31 cellular contexts compared by ENCODE assay signal in genomic region chr14:55313480-55313879, GRCh38. TPM values are rescaled to one million over a fixed set of nuclear protein-coding genes. Genes with fewer than 3 reads are reported as not detected.
DNase-seq lines count a peak whose midpoint lies in the region; ATAC-seq and TF ChIP-seq lines count a peak whose summit lies in the region.
"Had no signal": no experiment of that assay in that cellular context is flagged by ENCODE, and none has a peak within 500 bp of the region (broad histone marks: within the 10 kb centered on the region; RNA-seq: fewer than 3 reads in every experiment).

No MANE protein-coding gene starts in this region.

- H4K20me1 ChIP-seq in Karpas-422 (ENCODE audit: insufficient read depth, low read depth, low read length) = no peaks in the 10 kb centered on the region

- intact Hi-C loops in activated CD8-positive, alpha-beta T cell treated with anti-CD3 and anti-CD28 coated beads for 36 hours (cut with micrococcal nuclease) = no loop called here
- intact Hi-C loops in Caco-2 (cut with micrococcal nuclease; ENCODE audit: unreplicated experiment) = no loop called here

- H3K79me2 ChIP-seq in Karpas-422 (ENCODE audit: low read length) = peaks cover 95% of the 10 kb centered on the region

- H3K4me3 Mint-ChIP-seq in activated CD8-positive, alpha-beta T cell treated with anti-CD3 and anti-CD28 coated beads for 36 hours = no peak overlapping the region
- H3K4me3 Mint-ChIP-seq in activated CD8-positive, alpha-beta T cell treated with anti-CD3 and anti-CD28 coated beads, Interleukin-2, amount 10 ng/mL, durations not matched to agents 7 days and 5 days = no peak overlapping the region
- H3K4me3 Mint-ChIP-seq in Caco-2 (ENCODE audit: unreplicated experiment) (no peak overlapping the region), immature natural killer cell (no peak overlapping the region)
- H3K4me3 Mint-ChIP-seq: activated B cell treated with CpG ODN at 0.5 μM for 24 hours, GM23338 had no signal

- H3K9me3 ChIP-seq in Caco-2 = peaks cover 32% of the 10 kb centered on the region
- H3K9me3 ChIP-seq in Karpas-422 (ENCODE audit: low read length) = peaks cover 24% of the 10 kb centered on the region
- H3K9me3 ChIP-seq: neutrophil, thyroid gland had no signal

- H2AFZ ChIP-seq in Karpas-422 (ENCODE audit: low read length) = no peak overlapping the region
- H2AFZ ChIP-seq: GM23338, PC-9 had no signal

- no peak overlapping the region for H3K4me2 ChIP-seq in Karpas-422 (ENCODE audit: low read depth, low read length, poor library complexity, severe bottlenecking)
- H3K4me2 ChIP-seq: GM23338, PC-9 had no signal

- no peaks in the 10 kb centered on the region for H3K36me3 ChIP-seq in Caco-2 (ENCODE audit: control insufficient read depth, insufficient read depth, low read length)
- H3K36me3 ChIP-seq in Karpas-422 (ENCODE audit: insufficient read depth, low read length) = peaks cover 74% of the 10 kb centered on the region
- H3K36me3 ChIP-seq: adrenal gland, thyroid gland had no signal

- H3K4me3 ChIP-seq in Caco-2 (ENCODE audit: low read depth, low read length) (no peak overlapping the region), Karpas-422 (ENCODE audit: low read length) (no peak overlapping the region)
- H3K4me3 ChIP-seq: adrenal gland, esophagus muscularis mucosa, GM23338, left ventricle myocardium inferior, PC-9, right atrium auricular region, SK-N-MC, thyroid gland, vagina had no signal

- peaks cover 55% of the 10 kb centered on the region for H3K36me3 Mint-ChIP-seq in activated CD8-positive, alpha-beta T cell treated with anti-CD3 and anti-CD28 coated beads for 36 hours (ENCODE audit: low read depth)
- peaks cover 64% of the 10 kb centered on the region for H3K36me3 Mint-ChIP-seq in activated CD8-positive, alpha-beta T cell treated with anti-CD3 and anti-CD28 coated beads, Interleukin-2, amount 10 ng/mL, durations not matched to agents 7 days and 5 days (ENCODE audit: low read depth)
- H3K36me3 Mint-ChIP-seq in Caco-2 (ENCODE audit: insufficient read depth, unreplicated experiment) (peaks cover 59% of the 10 kb centered on the region), immature natural killer cell (peaks cover 21 to 24% (median 23%) of the 10 kb centered on the region in 3 donors)

- H3K4me1 Mint-ChIP-seq in activated CD8-positive, alpha-beta T cell treated with anti-CD3 and anti-CD28 coated beads for 36 hours (ENCODE audit: low read depth) = peaks cover 16% of the 10 kb centered on the region
- H3K4me1 Mint-ChIP-seq in activated CD8-positive, alpha-beta T cell treated with anti-CD3 and anti-CD28 coated beads, Interleukin-2, amount 10 ng/mL, durations not matched to agents 7 days and 5 days (ENCODE audit: low read depth) = peaks cover 2% of the 10 kb centered on the region
- H3K4me1 Mint-ChIP-seq in Caco-2 (ENCODE audit: low read depth, unreplicated experiment) (peaks cover 29% of the 10 kb centered on the region), immature natural killer cell (peaks cover 26 to 55% of the 10 kb centered on the region in 2 donors)
- H3K4me1 Mint-ChIP-seq: GM23338 had no signal

- no peaks in the 10 kb centered on the region for H3K27me3 Mint-ChIP-seq in activated CD8-positive, alpha-beta T cell treated with anti-CD3 and anti-CD28 coated beads for 36 hours
- no peaks in the 10 kb centered on the region for H3K27me3 Mint-ChIP-seq in activated CD8-positive, alpha-beta T cell treated with anti-CD3 and anti-CD28 coated beads, Interleukin-2, amount 10 ng/mL, durations not matched to agents 7 days and 5 days (ENCODE audit: low read depth)
- no peaks in the 10 kb centered on the region for H3K27me3 Mint-ChIP-seq in Caco-2 (ENCODE audit: insufficient read depth, unreplicated experiment)
- peaks cover 0 to 2% (median 1%) of the 10 kb centered on the region in 3 donors for H3K27me3 Mint-ChIP-seq in immature natural killer cell (ENCODE audit: low read depth in 3 of 3)
- H3K27me3 Mint-ChIP-seq: activated B cell treated with CpG ODN at 0.5 μM for 24 hours had no signal

- CTCF ChIA-PET in activated CD8-positive, alpha-beta T cell treated with anti-CD3 and anti-CD28 coated beads for 36 hours (lab: Charles Lee) = no interaction called here
- CTCF ChIA-PET in activated CD8-positive, alpha-beta T cell treated with anti-CD3 and anti-CD28 coated beads, Interleukin-2, amount 10 ng/mL, durations not matched to agents 7 days and 5 days (lab: Charles Lee) = interaction anchor here (2.2 kb wide), 1 partner anchor 20 kb away, joined by 9 read pairs; no protein-coding TSS in a partner anchor
- CTCF ChIA-PET in Caco-2 (lab: Charles Lee) = no interaction called here

- H3K27me3 ChIP-seq in Caco-2 (replicated peaks; ENCODE audit: control insufficient read depth, insufficient read depth, low read length) (no peaks in the 10 kb centered on the region), Karpas-422 (ENCODE audit: low read length) (no peaks in the 10 kb centered on the region)
- H3K27me3 ChIP-seq: adrenal gland, esophagus muscularis mucosa, foreskin keratinocyte, neutrophil, right atrium auricular region, thyroid gland, vagina had no signal

- peak; percentile 32 for DNase-seq in activated CD8-positive, alpha-beta T cell treated with anti-CD3 and anti-CD28 coated beads for 36 hours
- no peak for DNase-seq in activated CD8-positive, alpha-beta T cell treated with anti-CD3 and anti-CD28 coated beads, Interleukin-2, amount 10 ng/mL, durations not matched to agents 7 days and 5 days
- DNase-seq in Caco-2 (no peak), Karpas-422 (peak; percentile 50), immature natural killer cell (no peak), ACHN (no peak)
- DNase-seq: activated B cell treated with CpG ODN at 0.5 μM for 24 hours; adrenal gland; central memory CD4-positive, alpha-beta T cell; cortex of kidney; foreskin keratinocyte; head of caudate nucleus; islet precursor cell; left ventricle myocardium inferior; NCI-H1417 treated with DMSO at 0.1 percent for 48 hours; NCI-H2029 treated with DMSO at 0.1 percent for 48 hours; NCI-H526; PC-9; posterior cingulate gyrus; small intestine; stimulated activated CD8-positive, alpha-beta memory T cell treated with anti-CD3 and anti-CD28 coated beads, Interleukin-4, amount 100 ng/mL, for 48 hours; T-helper 1 cell; thyroid gland had no signal

- no peak overlapping the region for H3K27ac Mint-ChIP-seq in activated CD8-positive, alpha-beta T cell treated with anti-CD3 and anti-CD28 coated beads for 36 hours
- no peak overlapping the region for H3K27ac Mint-ChIP-seq in activated CD8-positive, alpha-beta T cell treated with anti-CD3 and anti-CD28 coated beads, Interleukin-2, amount 10 ng/mL, durations not matched to agents 7 days and 5 days
- H3K27ac Mint-ChIP-seq in Caco-2 (ENCODE audit: unreplicated experiment) (peak overlapping the region; percentile 11), immature natural killer cell (peak overlapping the region in 5 of 6 donors; percentile 24 to 78 (median 37))
- H3K27ac Mint-ChIP-seq: activated B cell treated with CpG ODN at 0.5 μM for 24 hours, GM23338 had no signal

- no peak overlapping the region for H3K27ac ChIP-seq in Karpas-422 (ENCODE audit: low read length)
- H3K27ac ChIP-seq: adrenal gland, esophagus muscularis mucosa, foreskin keratinocyte, left ventricle myocardium inferior, neutrophil, PC-9, right atrium auricular region, SK-N-MC, thyroid gland, vagina had no signal

- H3K4me1 ChIP-seq in Caco-2 (peaks cover 38% of the 10 kb centered on the region), Karpas-422 (ENCODE audit: low read length) (peaks cover 24% of the 10 kb centered on the region)
- H3K4me1 ChIP-seq: foreskin keratinocyte had no signal

- POLR2A ChIA-PET in activated CD8-positive, alpha-beta T cell treated with anti-CD3 and anti-CD28 coated beads for 36 hours (lab: Charles Lee) = no interaction called here
- POLR2A ChIA-PET in activated CD8-positive, alpha-beta T cell treated with anti-CD3 and anti-CD28 coated beads, Interleukin-2, amount 10 ng/mL, durations not matched to agents 7 days and 5 days (lab: Charles Lee) = no interaction called here
- POLR2A ChIA-PET in Caco-2 (lab: Charles Lee) = no interaction called here

- no peak overlapping the region for H3K9ac ChIP-seq in Karpas-422 (ENCODE audit: low read length)

- in situ Hi-C loops in ACHN (cut with HindIII; ENCODE audit: low pct_ligation_motif_present, low pct_unique_long_range_greater_than_20kb, low sequenced_read_pairs) = no loop called here

- no peaks in the 10 kb centered on the region; the same call in 1 of the 2 replicates for H3K9me2 ChIP-seq in Karpas-422 (replicated peaks; ENCODE audit: insufficient read depth, low read length)

- H3K9me3 Mint-ChIP-seq in activated CD8-positive, alpha-beta T cell treated with anti-CD3 and anti-CD28 coated beads for 36 hours = peaks cover 27% of the 10 kb centered on the region
- peaks cover 17% of the 10 kb centered on the region for H3K9me3 Mint-ChIP-seq in activated CD8-positive, alpha-beta T cell treated with anti-CD3 and anti-CD28 coated beads, Interleukin-2, amount 10 ng/mL, durations not matched to agents 7 days and 5 days (ENCODE audit: insufficient read depth)
- H3K9me3 Mint-ChIP-seq in Caco-2 (ENCODE audit: unreplicated experiment) = peaks cover 53% of the 10 kb centered on the region
- peaks cover 7 to 10% (median 7%) of the 10 kb centered on the region in 6 donors for H3K9me3 Mint-ChIP-seq in immature natural killer cell

- BruUV-seq in Caco-2 (replicated peaks; lab: Mats Ljungman, UMichigan) = no TSS peak

- no peak for TF ChIP-seq CTCF in activated CD8-positive, alpha-beta T cell treated with anti-CD3 and anti-CD28 coated beads for 36 hours (IDR thresholded peaks at IDR 0.05)
- no peak for TF ChIP-seq CTCF in Caco-2 (IDR thresholded peaks at IDR 0.05; ENCODE audit: insufficient read depth in 1 of 2, low read depth in 1 of 2, low read length in 1 of 2, severe bottlenecking in 1 of 2, unreplicated experiment in 1 of 2)

- ATAC-seq in activated CD8-positive, alpha-beta T cell treated with anti-CD3 and anti-CD28 coated beads for 36 hours = peak; percentile 68
- no peak for ATAC-seq in activated CD8-positive, alpha-beta T cell treated with anti-CD3 and anti-CD28 coated beads, Interleukin-2, amount 10 ng/mL, durations not matched to agents 7 days and 5 days
- ATAC-seq in GM21515 (IDR thresholded peaks at IDR 0.05; ENCODE audit: unreplicated experiment) = no peak
- ATAC-seq: foreskin keratinocyte, GM23338, HepG2 had no signal

RNA-seq across cellular contexts. Expression of gene FBXO34, which starts 42.3 kb away (rescaled TPM):
- 10 to 100 TPM; 17.7 to 20.0 TPM for total RNA-seq in activated CD8-positive, alpha-beta T cell treated with anti-CD3 and anti-CD28 coated beads for 36 hours
- 10 to 100 TPM; 17.4 to 18.3 TPM for total RNA-seq in activated CD8-positive, alpha-beta T cell treated with anti-CD3 and anti-CD28 coated beads, Interleukin-2, amount 10 ng/mL, durations not matched to agents 7 days and 5 days
- 23.7 and 27.3 TPM in 2 replicates for total RNA-seq in Caco-2 (2022)
- total RNA-seq in Karpas-422 (2014; rRNA removed; shearing (Covaris generic); ENCODE audit: low replicate concordance) = 59.0 and 62.3 TPM in 2 replicates
- polyA plus RNA-seq in immature natural killer cell = 10 to 100 TPM; 25.0 to 38.2 (median 38.1) TPM

Comparison
In these comparisons a context has a peak if more than half of its experiments do, and no peak if none do; other contexts are left out.
1. DNase-seq: peak in activated CD8-positive, alpha-beta T cell treated with anti-CD3 and anti-CD28 coated beads for 36 hours (single experiment) and Karpas-422 (single experiment); none in activated CD8-positive, alpha-beta T cell treated with anti-CD3 and anti-CD28 coated beads, Interleukin-2, amount 10 ng/mL, durations not matched to agents 7 days and 5 days (single experiment), Caco-2 (0 of 2), immature natural killer cell (0 of 3) and ACHN (single experiment).
2. H3K27ac Mint-ChIP-seq: peak in Caco-2 (single experiment) and immature natural killer cell (5 of 6); none in activated CD8-positive, alpha-beta T cell treated with anti-CD3 and anti-CD28 coated beads for 36 hours (single experiment) and activated CD8-positive, alpha-beta T cell treated with anti-CD3 and anti-CD28 coated beads, Interleukin-2, amount 10 ng/mL, durations not matched to agents 7 days and 5 days (single experiment).